In genomic region chr4:189825466-189825865, GRCh38 we compare ENCODE assay signal across 38 cellular contexts.
"Had no signal": no experiment of that assay in that cellular context is flagged by ENCODE, and none has a peak within 500 bp of the region (broad histone marks: within the 10 kb centered on the region; RNA-seq: fewer than 3 reads in every experiment).

No MANE protein-coding gene starts in this region.

- H3K27me3 Mint-ChIP-seq: activated naive CD4-positive, alpha-beta T cell treated with anti-CD3 and anti-CD28 coated beads, Interleukin-2, amount 10 ng/mL, durations not matched to agents 7 days and 5 days; activated naive CD4-positive, alpha-beta T cell treated with anti-CD3 and anti-CD28 coated beads, Interleukin-2, amount 50 U/mL, for 24 hours; activated naive CD8-positive, alpha-beta T cell; activated naive CD8-positive, alpha-beta T cell treated with anti-CD3 and anti-CD28 coated beads for 36 hours; activated naive CD8-positive, alpha-beta T cell treated with anti-CD3 and anti-CD28 coated beads, Interleukin-2, amount 10 ng/mL, durations not matched to agents 7 days and 5 days; activated naive CD8-positive, alpha-beta T cell treated with anti-CD3 and anti-CD28 coated beads, Interleukin-2, amount 50 U/mL, for 24 hours; activated T-cell treated with anti-CD3 and anti-CD28 coated beads, Interleukin-2, amount 50 U/mL, for 24 hours; activated T-helper 17 cell treated with anti-CD3 and anti-CD28 coated beads, Interleukin-2, amount 50 U/mL, for 72 hours; central memory CD8-positive, alpha-beta T cell had no signal

- H3K4me1 Mint-ChIP-seq: activated naive CD4-positive, alpha-beta T cell treated with anti-CD3 and anti-CD28 coated beads, Interleukin-2, amount 10 ng/mL, durations not matched to agents 7 days and 5 days; activated naive CD4-positive, alpha-beta T cell treated with anti-CD3 and anti-CD28 coated beads, Interleukin-2, amount 50 U/mL, for 24 hours; activated naive CD8-positive, alpha-beta T cell treated with anti-CD3 and anti-CD28 coated beads for 36 hours; activated naive CD8-positive, alpha-beta T cell treated with anti-CD3 and anti-CD28 coated beads, Interleukin-2, amount 10 ng/mL, durations not matched to agents 7 days and 5 days; activated naive CD8-positive, alpha-beta T cell treated with anti-CD3 and anti-CD28 coated beads, Interleukin-2, amount 50 U/mL, for 24 hours; activated T-helper 17 cell treated with anti-CD3 and anti-CD28 coated beads, Interleukin-2, amount 50 U/mL, for 72 hours; central memory CD8-positive, alpha-beta T cell had no signal

- H3K4me3 Mint-ChIP-seq: activated naive CD4-positive, alpha-beta T cell treated with anti-CD3 and anti-CD28 coated beads for 36 hours; activated naive CD4-positive, alpha-beta T cell treated with anti-CD3 and anti-CD28 coated beads, Interleukin-2, amount 10 ng/mL, durations not matched to agents 7 days and 5 days; activated naive CD4-positive, alpha-beta T cell treated with anti-CD3 and anti-CD28 coated beads, Interleukin-2, amount 50 U/mL, for 24 hours; activated naive CD8-positive, alpha-beta T cell; activated naive CD8-positive, alpha-beta T cell treated with anti-CD3 and anti-CD28 coated beads for 36 hours; activated naive CD8-positive, alpha-beta T cell treated with anti-CD3 and anti-CD28 coated beads, Interleukin-2, amount 10 ng/mL, durations not matched to agents 7 days and 5 days; activated naive CD8-positive, alpha-beta T cell treated with anti-CD3 and anti-CD28 coated beads, Interleukin-2, amount 50 U/mL, for 24 hours; activated T-cell treated with anti-CD3 and anti-CD28 coated beads, Interleukin-2, amount 50 U/mL, for 24 hours; activated T-cell treated with anti-CD3 and anti-CD28 coated beads, Interleukin-2, amount 50 U/mL, for 4 hours; activated T-cell treated with anti-CD3 and anti-CD28 coated beads, Interleukin-2, amount 50 U/mL, for 72 hours; activated T-helper 1 cell treated with anti-CD3 and anti-CD28 coated beads, Interleukin-12 subunit alpha, Interleukin-12 subunit beta, Interleukin-2, Interleukin-4 antibody, amounts not matched to agents 30 ng/mL and 10 ng/mL and 1 ng/mL, durations not matched to agents 14 hours and 24 hours and 36 hours; activated T-helper 17 cell treated with anti-CD3 and anti-CD28 coated beads, Interleukin-2, amount 50 U/mL, for 72 hours; brain; central memory CD8-positive, alpha-beta T cell had no signal

- H3K27me3 ChIP-seq: adrenal gland, ascending aorta, body of pancreas, brain microvascular endothelial cell, breast epithelium, cardiac muscle cell had no signal

- H3K36me3 Mint-ChIP-seq: activated naive CD4-positive, alpha-beta T cell treated with anti-CD3 and anti-CD28 coated beads, Interleukin-2, amount 10 ng/mL, durations not matched to agents 7 days and 5 days; activated naive CD4-positive, alpha-beta T cell treated with anti-CD3 and anti-CD28 coated beads, Interleukin-2, amount 50 U/mL, for 24 hours; activated naive CD4-positive, alpha-beta T cell treated with anti-CD3 and anti-CD28 coated beads, Interleukin-2, amount 50 U/mL, for 72 hours; activated naive CD8-positive, alpha-beta T cell; activated naive CD8-positive, alpha-beta T cell treated with anti-CD3 and anti-CD28 coated beads for 36 hours; activated naive CD8-positive, alpha-beta T cell treated with anti-CD3 and anti-CD28 coated beads, Interleukin-2, amount 10 ng/mL, durations not matched to agents 7 days and 5 days; brain had no signal

- H3K9me3 Mint-ChIP-seq: activated naive CD4-positive, alpha-beta T cell treated with anti-CD3 and anti-CD28 coated beads for 36 hours; activated naive CD4-positive, alpha-beta T cell treated with anti-CD3 and anti-CD28 coated beads, Interleukin-2, amount 10 ng/mL, durations not matched to agents 7 days and 5 days; activated naive CD4-positive, alpha-beta T cell treated with anti-CD3 and anti-CD28 coated beads, Interleukin-2, amount 50 U/mL, for 24 hours; activated naive CD4-positive, alpha-beta T cell treated with anti-CD3 and anti-CD28 coated beads, Interleukin-2, amount 50 U/mL, for 72 hours; activated naive CD8-positive, alpha-beta T cell treated with anti-CD3 and anti-CD28 coated beads for 36 hours; activated naive CD8-positive, alpha-beta T cell treated with anti-CD3 and anti-CD28 coated beads, Interleukin-2, amount 10 ng/mL, durations not matched to agents 7 days and 5 days; activated naive CD8-positive, alpha-beta T cell treated with anti-CD3 and anti-CD28 coated beads, Interleukin-2, amount 50 U/mL, for 24 hours; activated T-cell treated with anti-CD3 and anti-CD28 coated beads, Interleukin-2, amount 50 U/mL, for 24 hours; activated T-cell treated with anti-CD3 and anti-CD28 coated beads, Interleukin-2, amount 50 U/mL, for 4 hours; activated T-cell treated with anti-CD3 and anti-CD28 coated beads, Interleukin-2, amount 50 U/mL, for 72 hours; activated T-helper 1 cell treated with anti-CD3 and anti-CD28 coated beads, Interleukin-12 subunit alpha, Interleukin-12 subunit beta, Interleukin-2, Interleukin-4 antibody, amounts not matched to agents 30 ng/mL and 10 ng/mL and 1 ng/mL, durations not matched to agents 14 hours and 24 hours and 36 hours; activated T-helper 17 cell treated with anti-CD3 and anti-CD28 coated beads, Interleukin-2, amount 50 U/mL, for 72 hours; activated T-helper 2 cell treated with anti-CD3 and anti-CD28 coated beads, Interferon-gamma antibody, Interleukin-2, Interleukin-4, amounts not matched to agents 10 μg/mL and 5 μg/mL and 100 μg/mL, durations not matched to agents 14 hours and 24 hours and 36 hours; central memory CD8-positive, alpha-beta T cell had no signal

- H3K4me3 ChIP-seq: adrenal gland, ascending aorta, body of pancreas, breast epithelium, cardiac muscle cell had no signal

- H3K4me1 ChIP-seq: adrenal gland, ascending aorta, body of pancreas, breast epithelium had no signal

- H3K36me3 ChIP-seq: adrenal gland, ascending aorta, brain microvascular endothelial cell, breast epithelium, cardiac muscle cell had no signal

- H3K27ac Mint-ChIP-seq: activated naive CD4-positive, alpha-beta T cell treated with anti-CD3 and anti-CD28 coated beads for 36 hours; activated naive CD4-positive, alpha-beta T cell treated with anti-CD3 and anti-CD28 coated beads, Interleukin-2, amount 10 ng/mL, durations not matched to agents 7 days and 5 days; activated naive CD4-positive, alpha-beta T cell treated with anti-CD3 and anti-CD28 coated beads, Interleukin-2, amount 50 U/mL, for 24 hours; activated naive CD4-positive, alpha-beta T cell treated with anti-CD3 and anti-CD28 coated beads, Interleukin-2, amount 50 U/mL, for 72 hours; activated naive CD8-positive, alpha-beta T cell; activated naive CD8-positive, alpha-beta T cell treated with anti-CD3 and anti-CD28 coated beads for 36 hours; activated naive CD8-positive, alpha-beta T cell treated with anti-CD3 and anti-CD28 coated beads, Interleukin-2, amount 10 ng/mL, durations not matched to agents 7 days and 5 days; activated naive CD8-positive, alpha-beta T cell treated with anti-CD3 and anti-CD28 coated beads, Interleukin-2, amount 50 U/mL, for 24 hours; activated T-cell treated with anti-CD3 and anti-CD28 coated beads, Interleukin-2, amount 50 U/mL, for 24 hours; activated T-cell treated with anti-CD3 and anti-CD28 coated beads, Interleukin-2, amount 50 U/mL, for 72 hours; activated T-helper 1 cell treated with anti-CD3 and anti-CD28 coated beads, Interleukin-12 subunit alpha, Interleukin-12 subunit beta, Interleukin-2, Interleukin-4 antibody, amounts not matched to agents 30 ng/mL and 10 ng/mL and 1 ng/mL, durations not matched to agents 14 hours and 24 hours and 36 hours; activated T-helper 17 cell treated with anti-CD3 and anti-CD28 coated beads, Interleukin-2, amount 50 U/mL, for 72 hours; activated T-helper 2 cell treated with anti-CD3 and anti-CD28 coated beads, Interferon-gamma antibody, Interleukin-2, Interleukin-4, amounts not matched to agents 10 μg/mL and 5 μg/mL and 100 μg/mL, durations not matched to agents 14 hours and 24 hours and 36 hours; brain had no signal

- H3K27ac ChIP-seq: adrenal gland, ascending aorta, body of pancreas, brain microvascular endothelial cell, breast epithelium, cardiac muscle cell had no signal

- ATAC-seq: activated naive CD4-positive, alpha-beta T cell treated with anti-CD3 and anti-CD28 coated beads, Interleukin-2, amount 50 U/mL, for 72 hours; activated naive CD8-positive, alpha-beta T cell treated with anti-CD3 and anti-CD28 coated beads, Interleukin-2, amount 50 U/mL, for 24 hours; activated T-cell treated with anti-CD3 and anti-CD28 coated beads, Interleukin-2, amount 50 U/mL, for 4 hours; activated T-cell treated with anti-CD3 and anti-CD28 coated beads, Interleukin-2, amount 50 U/mL, for 72 hours; activated T-helper 17 cell treated with anti-CD3 and anti-CD28 coated beads, Interleukin-2, amount 50 U/mL, for 72 hours; body of pancreas had no signal

- H3K9me3 ChIP-seq: adrenal gland, ascending aorta, body of pancreas, breast epithelium had no signal

- DNase-seq: activated effector memory CD4-positive, alpha-beta T cell treated with anti-CD3 and anti-CD28 coated beads, Interleukin-2, amount 50 U/mL, for 16 hours; activated effector memory CD4-positive, alpha-beta T cell treated with Interleukin-2 at 50 U/mL for 16 hours; activated gamma-delta T cell; activated gamma-delta T cell treated with Interleukin-2 at 50 U/mL for 16 hours; activated naive CD4-positive, alpha-beta T cell; activated naive CD4-positive, alpha-beta T cell treated with anti-CD3 and anti-CD28 coated beads for 36 hours; activated naive CD4-positive, alpha-beta T cell treated with anti-CD3 and anti-CD28 coated beads, Interleukin-2, amount 10 ng/mL, durations not matched to agents 7 days and 5 days; activated naive CD4-positive, alpha-beta T cell treated with anti-CD3 and anti-CD28 coated beads, Interleukin-2, amount 50 U/mL, for 16 hours; activated naive CD4-positive, alpha-beta T cell treated with Interleukin-2 at 50 U/mL for 16 hours; activated naive CD8-positive, alpha-beta T cell treated with anti-CD3 and anti-CD28 coated beads for 36 hours; activated naive CD8-positive, alpha-beta T cell treated with anti-CD3 and anti-CD28 coated beads, Interleukin-2, amount 10 ng/mL, durations not matched to agents 7 days and 5 days; activated naive CD8-positive, alpha-beta T cell treated with anti-CD3 and anti-CD28 coated beads, Interleukin-2, amount 50 U/mL, for 24 hours; activated T-cell treated with anti-CD3 and anti-CD28 coated beads, Interleukin-2, amount 50 U/mL, for 1 hour; activated T-cell treated with anti-CD3 and anti-CD28 coated beads, Interleukin-2, amount 50 U/mL, for 24 hours; activated T-cell treated with anti-CD3 and anti-CD28 coated beads, Interleukin-2, amount 50 U/mL, for 4 hours; activated T-cell treated with anti-CD3 and anti-CD28 coated beads, Interleukin-2, amount 50 U/mL, for 48 hours; activated T-cell treated with anti-CD3 and anti-CD28 coated beads, Interleukin-2, amount 50 U/mL, for 72 hours; adrenal gland; amniotic stem cell; amygdala; anterior cingulate cortex; aorta; body of pancreas; brain microvascular endothelial cell; caudate nucleus; central memory CD4-positive, alpha-beta T cell; cerebellar nuclear complex had no signal
